ENCODE assay signal across 15 cellular contexts in genomic region chrX:40575411-40575810, GRCh38. TPM values are rescaled to one million over a fixed set of nuclear protein-coding genes. Genes with fewer than 3 reads are reported as not detected.
DNase-seq lines count a peak whose midpoint lies in the region; FAIRE-seq and TF ChIP-seq lines count a peak whose summit lies in the region.
"Not testable (repeated sequence)": the region's sequence is repeated elsewhere in the genome, so short reads cannot be mapped to it uniquely, and the experiment has no call there.
"Had no signal": no experiment of that assay in that cellular context is flagged by ENCODE, and none has a peak within 500 bp of the region (broad histone marks: within the 10 kb centered on the region; RNA-seq: fewer than 3 reads in every experiment).

No MANE protein-coding gene starts in this region.

- H3K27me3 ChIP-seq in endothelial cell of umbilical vein (ENCODE audit: control insufficient read depth in 2 of 2, insufficient read depth in 2 of 2, low read length in 2 of 2); small intestine (ENCODE audit: control insufficient read depth in 2 of 2, insufficient read depth in 2 of 2, low read length in 2 of 2): not testable (repeated sequence)

- TF ChIP-seq POLR2A in endothelial cell of umbilical vein (IDR thresholded peaks at IDR 0.05; ENCODE audit: low read depth, low read length): not testable (repeated sequence)

- H3K4me1 ChIP-seq in endothelial cell of umbilical vein (ENCODE audit: control insufficient read depth, extremely low read depth, insufficient read depth, low read length); small intestine (ENCODE audit: control insufficient read depth in 2 of 2, insufficient read depth in 1 of 2, low read depth in 1 of 2, low read length in 1 of 2): not testable (repeated sequence)

- H2AFZ ChIP-seq in endothelial cell of umbilical vein (ENCODE audit: low read depth, low read length): not testable (repeated sequence)

- H3K9me3 ChIP-seq in endothelial cell of umbilical vein (replicated peaks; ENCODE audit: control insufficient read depth, insufficient read depth, low read length); small intestine (ENCODE audit: control insufficient read depth, low read depth): not testable (repeated sequence)

- 56 to 67% (median 63%) methylated on average over 2 of the region's 2 CpGs for WGBS in small intestine, 3 donors

- intact Hi-C loops in endothelial cell of umbilical vein (cut with micrococcal nuclease): not testable (repeated sequence)

- H3K4me3 ChIP-seq in AG04449 (ENCODE audit: low read depth, low read length); endothelial cell of umbilical vein (replicated peaks in 1 of 3; ENCODE audit: insufficient read depth in 1 of 3, low read depth in 1 of 3, low read length in 3 of 3); small intestine (ENCODE audit: low read depth in 1 of 2, low read length in 2 of 2): not testable (repeated sequence)

- H3K4me2 ChIP-seq in endothelial cell of umbilical vein (ENCODE audit: insufficient read depth, low read length): not testable (repeated sequence)

- H3K79me2 ChIP-seq in endothelial cell of umbilical vein (ENCODE audit: control insufficient read depth, insufficient read depth, low read length): not testable (repeated sequence)

- dilution Hi-C loops in endothelial cell of umbilical vein (cut with MboI; ENCODE audit: extremely low pct_ligation_motif_present, low sequenced_read_pairs): not testable (repeated sequence)

- CTCF ChIA-PET in AG04449 (lab: Yijun Ruan, JAX): interaction anchor here (0.6 to 1.1 kb wide), 2 partner anchors 31 to 312 kb away, joined by 3 to 5 read pairs; no protein-coding TSS in a partner anchor
- CTCF ChIA-PET in endothelial cell of umbilical vein (lab: Charles Lee): interaction anchor here (0.9 kb wide), 1 partner anchor 31 kb away, joined by 4 read pairs; no protein-coding TSS in a partner anchor

- not testable (repeated sequence) for TF ChIP-seq CTCF in AG04449 (IDR thresholded peaks at IDR 0.05; ENCODE audit: insufficient read depth, low read length, missing control alignments); endothelial cell of umbilical vein (IDR thresholded peaks at IDR 0.05; ENCODE audit: extremely low read depth in 1 of 2, insufficient read depth in 1 of 2, low read depth in 1 of 2, low read length in 2 of 2)

- H3K36me3 ChIP-seq in endothelial cell of umbilical vein (ENCODE audit: control insufficient read depth in 2 of 2, extremely low read depth in 1 of 2, insufficient read depth in 2 of 2, low read length in 2 of 2); small intestine (ENCODE audit: control insufficient read depth in 2 of 2, insufficient read depth in 2 of 2, low read length in 2 of 2): not testable (repeated sequence)

- not testable (repeated sequence) for BruUV-seq in endothelial cell of umbilical vein (replicated peaks; lab: Mats Ljungman, UMichigan)

- not testable (repeated sequence) for FAIRE-seq in endothelial cell of umbilical vein (lab: Jason Lieb, UNC); small intestine (lab: Jason Lieb, UNC)

- not testable (repeated sequence) for H4K20me1 ChIP-seq in endothelial cell of umbilical vein (replicated peaks; ENCODE audit: control insufficient read depth, extremely low read depth, insufficient read depth, low read length)

- not testable (repeated sequence) for H3K9ac ChIP-seq in endothelial cell of umbilical vein (replicated peaks; ENCODE audit: extremely low read depth, insufficient read depth, low read length)

- peak; percentile 9 for DNase-seq in AG04449 (ENCODE audit: low read depth, low spot score)
- DNase-seq in GM04504 (ENCODE audit: low read depth): peak; percentile 16
- peak; percentile 21 for DNase-seq in NCI-H1092 treated with DMSO at 0.1 percent for 48 hours (lab: John Stamatoyannopoulos, UW)
- DNase-seq in NCI-H748 (lab: John Stamatoyannopoulos, UW; ENCODE audit: unreplicated experiment): peak; percentile 2
- peak; percentile 69 for DNase-seq in amniotic epithelial cell (ENCODE audit: low read depth)
- DNase-seq in endothelial cell of umbilical vein (ENCODE audit: low read depth, low spot score): peak; percentile 12
- peak; percentile 73 for DNase-seq in iris pigment epithelial cell (ENCODE audit: low read depth)
- peak; percentile 7 for DNase-seq in small intestine

- POLR2A ChIA-PET in AG04449 (lab: Yijun Ruan, JAX); endothelial cell of umbilical vein (lab: Charles Lee): not testable (repeated sequence)

- not testable (repeated sequence) for H3K9me1 ChIP-seq in endothelial cell of umbilical vein (replicated peaks; ENCODE audit: control insufficient read depth, extremely low read depth, insufficient read depth, low read length)

- not testable (repeated sequence) for H3K27ac ChIP-seq in endothelial cell of umbilical vein (ENCODE audit: insufficient read depth, low read depth, low read length); small intestine (ENCODE audit: low read depth in 1 of 2, low read length in 1 of 2)

RNA-seq across cellular contexts. Expression of gene ATP6AP2, which starts 5.4 kb away (rescaled TPM):
- total RNA-seq in endothelial cell of umbilical vein: 84.6 and 90.8 TPM in 2 replicates
- 95.7 and 95.9 TPM in 2 replicates for polyA plus RNA-seq in endothelial cell of umbilical vein
- polyA plus RNA-seq in endothelial cell of umbilical vein (2011; cell fraction: cytosol; rRNA removed): 118 and 119 TPM in 2 replicates
- polyA plus RNA-seq in endothelial cell of umbilical vein (2011; cell fraction: nucleus; rRNA removed): 66.8 and 68.7 TPM in 2 replicates
- polyA plus RNA-seq in endothelial cell of umbilical vein (2012): 182 and 201 TPM in 2 replicates
- polyA minus RNA-seq in endothelial cell of umbilical vein: 120 and 143 TPM in 2 replicates
- polyA minus RNA-seq in endothelial cell of umbilical vein (2011; cell fraction: cytosol; rRNA and poly(A)+ RNA removed): 67.0 TPM
- 29.5 and 44.1 TPM in 2 replicates for polyA minus RNA-seq in endothelial cell of umbilical vein (2011; cell fraction: nucleus; rRNA and poly(A)+ RNA removed)
- polyA plus RNA-seq in small intestine: 10 to 100 TPM; 13.0 to 58.7 (median 19.5) TPM

RNA-seq across cellular contexts. Expression of gene MPC1L, which starts 47.8 kb away (rescaled TPM):
- not detected in 2 replicates for total RNA-seq in endothelial cell of umbilical vein
- 0.19 TPM in 1 of 2 replicates, not detected in the other for polyA plus RNA-seq in endothelial cell of umbilical vein
- not detected in 2 replicates for polyA plus RNA-seq in endothelial cell of umbilical vein (2011; cell fraction: cytosol; rRNA removed)
- polyA plus RNA-seq in endothelial cell of umbilical vein (2011; cell fraction: nucleus; rRNA removed): not detected in 2 replicates
- polyA plus RNA-seq in endothelial cell of umbilical vein (2012): not detected in 2 replicates
- polyA minus RNA-seq in endothelial cell of umbilical vein: not detected in 2 replicates
- not detected for polyA minus RNA-seq in endothelial cell of umbilical vein (2011; cell fraction: cytosol; rRNA and poly(A)+ RNA removed)
- not detected in 2 replicates for polyA minus RNA-seq in endothelial cell of umbilical vein (2011; cell fraction: nucleus; rRNA and poly(A)+ RNA removed)
- polyA plus RNA-seq in small intestine: not detected
- total RNA-seq: activated CD4-positive, alpha-beta T cell treated with anti-CD3 and anti-CD28 coated beads, Interleukin-2, amount 10 ng/mL, durations not matched to agents 24 days and 14 days; heart right ventricle; mesenteric fat pad; PC-9; transverse colon had no signal
- polyA plus RNA-seq: AG04450, heart right ventricle, keratinocyte had no signal

Comparison
In these comparisons a context has a peak if more than half of its experiments do, and no peak if none do; other contexts are left out.
1. DNase-seq: peak in every context shown above with its lines; median percentile 73 in iris pigment epithelial cell; 69 in amniotic epithelial cell; 21 in NCI-H1092 treated with DMSO at 0.1 percent for 48 hours; 16 in GM04504; 12 in endothelial cell of umbilical vein; 9 in AG04449; 7 in small intestine; 2 in NCI-H748.